9 cellular contexts compared by ENCODE assay signal in the genomic region with DNA sequence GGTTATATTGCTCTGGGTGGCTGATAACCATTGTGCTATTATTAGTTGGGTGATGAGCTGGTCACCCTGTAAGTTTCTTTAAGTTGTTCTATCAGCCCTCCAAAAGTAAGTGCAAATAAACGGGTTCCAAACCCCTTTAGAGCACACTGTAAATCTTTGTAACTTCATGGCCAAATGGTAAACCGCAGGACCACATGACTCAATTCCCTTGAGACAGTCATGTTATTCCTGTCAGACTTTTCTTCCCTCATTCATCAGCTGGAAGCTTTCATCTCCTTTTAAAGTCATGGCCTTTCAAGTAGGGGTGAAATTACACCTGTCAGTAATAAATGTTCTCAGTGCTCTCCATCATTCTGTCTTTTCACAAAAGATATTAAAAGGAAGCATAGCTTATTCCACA.
DNase-seq lines count a peak whose midpoint lies in the region; ATAC-seq and TF ChIP-seq lines count a peak whose summit lies in the region.
"Had no signal": no experiment of that assay in that cellular context is flagged by ENCODE, and none has a peak within 500 bp of the region (broad histone marks: within the 10 kb centered on the region; RNA-seq: fewer than 3 reads in every experiment).

No MANE protein-coding gene starts in this region.

- no peaks in the 10 kb centered on the region for H3K79me1 ChIP-seq in trophoblast cell (ENCODE audit: low read length)

- no peak overlapping the region for H2AFZ ChIP-seq in DND-41 (ENCODE audit: low read depth, low read length)
- no peak overlapping the region for H2AFZ ChIP-seq in fibroblast of lung (ENCODE audit: low read length)
- H2AFZ ChIP-seq in trophoblast cell (ENCODE audit: insufficient read depth, low read length, poor library complexity) = no peak overlapping the region

- no peak overlapping the region for H3K9ac ChIP-seq in DND-41 (ENCODE audit: low read depth, low read length)
- no peak overlapping the region for H3K9ac ChIP-seq in fibroblast of lung (ENCODE audit: insufficient read depth, low read length)
- no peak overlapping the region for H3K9ac ChIP-seq in trophoblast cell (ENCODE audit: low read length)

- H4K8ac ChIP-seq in trophoblast cell (ENCODE audit: low read depth, low read length) = no peak overlapping the region

- H3K36me3 Mint-ChIP-seq in T-cell (no peaks in the 10 kb centered on the region), immature natural killer cell (peaks cover 0 to 5% (median 0%) of the 10 kb centered on the region in 3 donors)

- no peak overlapping the region for H3K4me3 Mint-ChIP-seq in T-cell
- H3K4me3 Mint-ChIP-seq in immature natural killer cell = no peak overlapping the region

- no peak overlapping the region for H2AK5ac ChIP-seq in trophoblast cell (ENCODE audit: low read length)

- H3K27ac Mint-ChIP-seq in T-cell = peak overlapping the region in 1 of 2 donors; percentile 28
- H3K27ac Mint-ChIP-seq in immature natural killer cell = no peak overlapping the region

- H4K12ac ChIP-seq in trophoblast cell (ENCODE audit: low read depth, low read length) = no peak overlapping the region

- H2BK12ac ChIP-seq in trophoblast cell (ENCODE audit: low read length) = no peak overlapping the region

- H3K4me1 ChIP-seq in DND-41 (ENCODE audit: insufficient read depth, low read length) (no peaks in the 10 kb centered on the region), fibroblast of lung (ENCODE audit: control insufficient read depth, extremely low read depth, insufficient read depth, low read length) (no peaks in the 10 kb centered on the region), trophoblast cell (ENCODE audit: control insufficient read depth in 1 of 2, insufficient read depth in 2 of 2, low read length in 2 of 2) (no peaks in the 10 kb centered on the region)

- no peaks in the 10 kb centered on the region for H3K79me2 ChIP-seq in DND-41 (ENCODE audit: insufficient read depth, low read length)
- no peaks in the 10 kb centered on the region for H3K79me2 ChIP-seq in fibroblast of lung (ENCODE audit: control insufficient read depth, insufficient read depth, low read length)
- H3K79me2 ChIP-seq in trophoblast cell (ENCODE audit: control insufficient read depth, insufficient read depth, low read length, poor library complexity) = no peaks in the 10 kb centered on the region

- CTCF ChIA-PET in T-cell (lab: Charles Lee) = interaction anchor here in 1 of 2 donors (0.6 kb wide), 1 partner anchor 212 kb away, joined by 3 read pairs; no protein-coding TSS in a partner anchor

- H3K9me3 ChIP-seq in DND-41 (ENCODE audit: insufficient read depth, low read length, severe bottlenecking) (no peaks in the 10 kb centered on the region), fibroblast of lung (ENCODE audit: control insufficient read depth, insufficient read depth, low read depth, low read length) (no peaks in the 10 kb centered on the region), trophoblast cell (ENCODE audit: insufficient read depth, low read depth, low read length) (no peaks in the 10 kb centered on the region)

- ATAC-seq in DND-41 (ENCODE audit: insufficient read depth, low read depth) (peak; percentile 33; the same call in 1 of the 3 replicates), GM21447 (IDR thresholded peaks at IDR 0.05; ENCODE audit: unreplicated experiment) (peak; percentile 85), HG03520 (IDR thresholded peaks at IDR 0.05; ENCODE audit: unreplicated experiment) (peak; percentile 82), T-cell (replicated peaks in 1 of 4) (no peak)

- H3K14ac ChIP-seq in trophoblast cell (ENCODE audit: low read length) = no peak overlapping the region

- no peak for DNase-seq in DND-41
- peak; percentile 50 to 73 for DNase-seq in fibroblast of lung (ENCODE audit: low read depth in 2 of 2)
- DNase-seq in trophoblast cell = no peak
- DNase-seq in T-cell = no peak
- DNase-seq in NCI-H1930 (lab: John Stamatoyannopoulos, UW) = no peak
- DNase-seq in immature natural killer cell = no peak
- DNase-seq: activated naive CD4-positive, alpha-beta T cell treated with Interleukin-2 at 50 U/mL for 16 hours had no signal

- H3K36me3 ChIP-seq in DND-41 (ENCODE audit: insufficient read depth, low read length) (no peaks in the 10 kb centered on the region), fibroblast of lung (ENCODE audit: control insufficient read depth, insufficient read depth, low read length) (no peaks in the 10 kb centered on the region), trophoblast cell (ENCODE audit: control insufficient read depth in 1 of 2, insufficient read depth in 2 of 2, low read length in 2 of 2) (no peaks in the 10 kb centered on the region)

- H3K4me2 ChIP-seq in DND-41 (ENCODE audit: insufficient read depth, low read length) = no peak overlapping the region
- H3K4me2 ChIP-seq in fibroblast of lung (ENCODE audit: extremely low read depth, insufficient read depth, low read length) = no peak overlapping the region
- H3K4me2 ChIP-seq in trophoblast cell (ENCODE audit: low read length) = no peak overlapping the region

- H4K20me1 ChIP-seq in DND-41 (ENCODE audit: insufficient read depth, low read length) (no peaks in the 10 kb centered on the region), fibroblast of lung (ENCODE audit: control insufficient read depth, extremely low read depth, insufficient read depth, low read length) (no peaks in the 10 kb centered on the region)

- WGBS in trophoblast cell (ENCODE audit: extremely low coverage, insufficient coverage, insufficient read length) = no CpG with 5 or more reads among the region's 2 CpGs

- H2BK120ac ChIP-seq in trophoblast cell (ENCODE audit: insufficient read depth, low read length, poor library complexity) = no peak overlapping the region

- H2BK5ac ChIP-seq in trophoblast cell (ENCODE audit: low read depth, low read length, poor library complexity) = no peak overlapping the region

- no peak for TF ChIP-seq CTCF in DND-41 (IDR thresholded peaks at IDR 0.05; ENCODE audit: borderline replicate concordance, extremely low read depth, low read length, poor library complexity, severe bottlenecking)
- TF ChIP-seq CTCF in fibroblast of lung (conservative IDR thresholded peaks at IDR 0.05 in 1 of 2, IDR thresholded peaks at IDR 0.05 in 1 of 2; ENCODE audit: low read depth in 1 of 2, low read length in 2 of 2) = no peak

- no peak overlapping the region for H3K4me3 ChIP-seq in DND-41 (ENCODE audit: low read depth in 1 of 2, low read length in 2 of 2)
- H3K4me3 ChIP-seq in fibroblast of lung (replicated peaks in 1 of 4; ENCODE audit: control extremely low read depth in 1 of 4, insufficient read depth in 1 of 4, low read depth in 3 of 4, low read length in 4 of 4) = no peak overlapping the region
- H3K4me3 ChIP-seq in trophoblast cell (ENCODE audit: low read depth, low read length) = no peak overlapping the region

- H3K27me3 ChIP-seq in DND-41 (ENCODE audit: insufficient read depth, low read length, poor library complexity) = peaks cover 6% of the 10 kb centered on the region
- H3K27me3 ChIP-seq in fibroblast of lung (ENCODE audit: control insufficient read depth, insufficient read depth, low read length) = no peaks in the 10 kb centered on the region
- H3K27me3 ChIP-seq in trophoblast cell (ENCODE audit: insufficient read depth, low read length) = no peaks in the 10 kb centered on the region

- H3K4me1 Mint-ChIP-seq in T-cell (peaks cover 7 to 14% (median 13%) of the 10 kb centered on the region in 3 donors), immature natural killer cell (no peaks in the 10 kb centered on the region)

- H3K4ac ChIP-seq in trophoblast cell (ENCODE audit: low read depth, low read length) = no peak overlapping the region

- POLR2A ChIA-PET in T-cell (lab: Charles Lee) = interaction anchor here in 1 of 2 donors (0.6 kb wide), 2 partner anchors 64 to 793 kb away, joined by 3 read pairs; no protein-coding TSS in a partner anchor

- H3K9me3 Mint-ChIP-seq in T-cell = no peaks in the 10 kb centered on the region
- H3K9me3 Mint-ChIP-seq in immature natural killer cell = peaks cover 0 to 2% (median 0%) of the 10 kb centered on the region in 6 donors

- peaks cover 0 to 4% of the 10 kb centered on the region in 2 donors for H3K27me3 Mint-ChIP-seq in T-cell
- peaks cover 0 to 4% (median 2%) of the 10 kb centered on the region in 3 donors for H3K27me3 Mint-ChIP-seq in immature natural killer cell (ENCODE audit: low read depth in 3 of 3)

- no peak overlapping the region for H3K23ac ChIP-seq in trophoblast cell (ENCODE audit: low read length)

- no peak overlapping the region for H4K91ac ChIP-seq in trophoblast cell (ENCODE audit: low read depth, low read length)

- no peak overlapping the region for H3K18ac ChIP-seq in trophoblast cell (ENCODE audit: low read length)

- H3K27ac ChIP-seq in DND-41 (ENCODE audit: low read length) = no peak overlapping the region
- no peak overlapping the region for H3K27ac ChIP-seq in fibroblast of lung (ENCODE audit: insufficient read depth, low read length)
- H3K27ac ChIP-seq in trophoblast cell (ENCODE audit: low read depth, low read length) = no peak overlapping the region

Comparison
In these comparisons a context has a peak if more than half of its experiments do, and no peak if none do; other contexts are left out.
1. ATAC-seq: peak in DND-41 (single experiment), GM21447 (single experiment) and HG03520 (single experiment); none in T-cell (0 of 4).
2. DNase-seq: peak in fibroblast of lung (2 of 2); none in DND-41 (single experiment), trophoblast cell (0 of 2), T-cell (0 of 34), NCI-H1930 (0 of 2) and immature natural killer cell (0 of 3).